In genomic region chr6:5261545-5262109, GRCh38 we compare ENCODE assay signal across 8 cellular contexts. TPM values are rescaled to one million over a fixed set of nuclear protein-coding genes. Genes with fewer than 3 reads are reported as not detected.
A peak's percentile ranks its signal among the peaks of the same experiment; 100 is the strongest.
DNase-seq lines count a peak whose midpoint lies in the region; ATAC-seq and TF ChIP-seq lines count a peak whose summit lies in the region.

No MANE protein-coding gene starts in this region.

- ATAC-seq in activated CD8-positive, alpha-beta memory T cell treated with anti-CD3 and anti-CD28 coated beads, Interleukin-2, amount 10 ng/mL, durations not matched to agents 7 days and 5 days = no peak
- ATAC-seq in GM21381 (IDR thresholded peaks at IDR 0.05; ENCODE audit: unreplicated experiment) = no peak

- no peak for DNase-seq in activated CD8-positive, alpha-beta memory T cell treated with anti-CD3 and anti-CD28 coated beads, Interleukin-2, amount 10 ng/mL, durations not matched to agents 7 days and 5 days
- DNase-seq in activated CD8-positive, alpha-beta memory T cell treated with anti-CD3 and anti-CD28 coated beads, Interleukin-2, amount 50 U/mL, for 4 hours = no peak
- no peak for DNase-seq in activated CD4-positive, alpha-beta memory T cell treated with anti-CD3 and anti-CD28 coated beads for 36 hours
- DNase-seq in stomach (no peak), Kasumi-1 (lab: John Stamatoyannopoulos, UW) (no peak), ureter (ENCODE audit: low spot score) (no peak)

- H3K27me3 ChIP-seq in iPS-18a (ENCODE audit: control insufficient read depth, insufficient read depth, low read length) (no peaks in the 10 kb centered on the region), stomach (no peaks in the 10 kb centered on the region)

- H3K27ac Mint-ChIP-seq in activated CD8-positive, alpha-beta memory T cell treated with anti-CD3 and anti-CD28 coated beads, Interleukin-2, amount 10 ng/mL, durations not matched to agents 7 days and 5 days = peak overlapping the region; percentile 100
- H3K27ac Mint-ChIP-seq in activated CD4-positive, alpha-beta memory T cell treated with anti-CD3 and anti-CD28 coated beads for 36 hours = peak overlapping the region; percentile 99

- no peak for TF ChIP-seq POLR2A in stomach (IDR thresholded peaks at IDR 0.05)

- H3K4me3 Mint-ChIP-seq in activated CD8-positive, alpha-beta memory T cell treated with anti-CD3 and anti-CD28 coated beads, Interleukin-2, amount 10 ng/mL, durations not matched to agents 7 days and 5 days = peak overlapping the region; percentile 92
- peak overlapping the region; percentile 98 for H3K4me3 Mint-ChIP-seq in activated CD4-positive, alpha-beta memory T cell treated with anti-CD3 and anti-CD28 coated beads for 36 hours

- peaks cover 19% of the 10 kb centered on the region for H3K36me3 Mint-ChIP-seq in activated CD8-positive, alpha-beta memory T cell treated with anti-CD3 and anti-CD28 coated beads, Interleukin-2, amount 10 ng/mL, durations not matched to agents 7 days and 5 days
- peaks cover 21% of the 10 kb centered on the region for H3K36me3 Mint-ChIP-seq in activated CD4-positive, alpha-beta memory T cell treated with anti-CD3 and anti-CD28 coated beads for 36 hours

- intact Hi-C loops in activated CD4-positive, alpha-beta memory T cell treated with anti-CD3 and anti-CD28 coated beads for 36 hours (cut with micrococcal nuclease) = loop anchor here (1.0 to 10.0 kb wide), 6 partner anchors 19 to 487 kb away; partner anchors contain the start of gene CDYL
- intact Hi-C loops in stomach (cut with DNase I; ENCODE audit: low total_unique reads) = no loop called here

- peak overlapping the region; percentile 94 for H3K9ac ChIP-seq in iPS-18a (ENCODE audit: low read length)

- POLR2A ChIA-PET in activated CD4-positive, alpha-beta memory T cell treated with anti-CD3 and anti-CD28 coated beads for 36 hours (lab: Charles Lee) = interaction anchor here (0.9 to 3.2 kb wide), 6 partner anchors 9 to 62 kb away, joined by 3 to 30 read pairs (median 7); no protein-coding TSS in a partner anchor

- H3K27me3 Mint-ChIP-seq in activated CD8-positive, alpha-beta memory T cell treated with anti-CD3 and anti-CD28 coated beads, Interleukin-2, amount 10 ng/mL, durations not matched to agents 7 days and 5 days = no peaks in the 10 kb centered on the region
- no peaks in the 10 kb centered on the region for H3K27me3 Mint-ChIP-seq in activated CD4-positive, alpha-beta memory T cell treated with anti-CD3 and anti-CD28 coated beads for 36 hours

- H3K9me3 Mint-ChIP-seq in activated CD8-positive, alpha-beta memory T cell treated with anti-CD3 and anti-CD28 coated beads, Interleukin-2, amount 10 ng/mL, durations not matched to agents 7 days and 5 days (ENCODE audit: low read depth) = no peaks in the 10 kb centered on the region
- H3K9me3 Mint-ChIP-seq in activated CD4-positive, alpha-beta memory T cell treated with anti-CD3 and anti-CD28 coated beads for 36 hours = no peaks in the 10 kb centered on the region

- WGBS in stomach, 5 donors = 0 to 1% (median 0%) methylated on average over 19 of the region's 19 CpGs

- H3K9me3 ChIP-seq in iPS-18a (ENCODE audit: control insufficient read depth, low read depth, low read length) (no peaks in the 10 kb centered on the region), stomach (no peaks in the 10 kb centered on the region)

- H3K4me1 Mint-ChIP-seq in activated CD8-positive, alpha-beta memory T cell treated with anti-CD3 and anti-CD28 coated beads, Interleukin-2, amount 10 ng/mL, durations not matched to agents 7 days and 5 days = peaks cover 59% of the 10 kb centered on the region
- H3K4me1 Mint-ChIP-seq in activated CD4-positive, alpha-beta memory T cell treated with anti-CD3 and anti-CD28 coated beads for 36 hours (ENCODE audit: low read depth) = peaks cover 40% of the 10 kb centered on the region

- H3K4me3 ChIP-seq in iPS-18a (ENCODE audit: low read length) (peak overlapping the region; percentile 95), stomach (peak overlapping the region; percentile 79 to 100 (median 92))

- TF ChIP-seq CTCF in stomach (IDR thresholded peaks at IDR 0.05) = no peak

- peaks cover 4% of the 10 kb centered on the region for H3K36me3 ChIP-seq in iPS-18a (ENCODE audit: control insufficient read depth, low read depth, low read length)
- H3K36me3 ChIP-seq in stomach = no peaks in the 10 kb centered on the region

- H3K27ac ChIP-seq in iPS-18a (ENCODE audit: low read length) = peak overlapping the region; percentile 97
- peak overlapping the region; percentile 93 to 99 (median 96) for H3K27ac ChIP-seq in stomach

- no peak for TF ChIP-seq EP300 in stomach (IDR thresholded peaks at IDR 0.05)

- CTCF ChIA-PET in activated CD8-positive, alpha-beta memory T cell treated with anti-CD3 and anti-CD28 coated beads, Interleukin-2, amount 10 ng/mL, durations not matched to agents 7 days and 5 days (lab: Charles Lee) = interaction anchor here (0.7 to 3.0 kb wide), 8 partner anchors 10 to 118 kb away, joined by 3 to 12 read pairs (median 4); no protein-coding TSS in a partner anchor
- CTCF ChIA-PET in activated CD4-positive, alpha-beta memory T cell treated with anti-CD3 and anti-CD28 coated beads for 36 hours (lab: Charles Lee) = interaction anchor here (1.1 to 6.2 kb wide), 6 partner anchors 18 to 118 kb away, joined by 3 to 50 read pairs (median 10); no protein-coding TSS in a partner anchor

- H3K4me1 ChIP-seq in iPS-18a (ENCODE audit: control insufficient read depth, low read depth, low read length) (no peaks in the 10 kb centered on the region), stomach (peaks cover 8 to 40% (median 31%) of the 10 kb centered on the region in 4 donors)

RNA-seq across cellular contexts. Expression of gene FARS2, which starts 0.3 kb away (rescaled TPM):
- total RNA-seq in activated CD8-positive, alpha-beta memory T cell treated with anti-CD3 and anti-CD28 coated beads, Interleukin-2, amount 10 ng/mL, durations not matched to agents 7 days and 5 days = 10 to 100 TPM; 23.2 to 28.3 TPM
- total RNA-seq in activated CD4-positive, alpha-beta memory T cell treated with anti-CD3 and anti-CD28 coated beads for 36 hours = 10 to 100 TPM; 22.7 to 23.7 TPM
- total RNA-seq in stomach (10 to 100 TPM in 4 of 5 donors, 1 to 10 TPM in 1; 3.8 to 47.8 (median 25.7) TPM), ureter (27.4 TPM)
- polyA plus RNA-seq in stomach = 10 to 100 TPM in 2 of 3 donors, 1 to 10 TPM in 1; 9.5 to 10.8 (median 10.1) TPM

RNA-seq across cellular contexts. Expression of gene LYRM4, which starts 0.9 kb away (rescaled TPM):
- 10 to 100 TPM; 36.4 to 39.6 TPM for total RNA-seq in activated CD8-positive, alpha-beta memory T cell treated with anti-CD3 and anti-CD28 coated beads, Interleukin-2, amount 10 ng/mL, durations not matched to agents 7 days and 5 days
- total RNA-seq in activated CD4-positive, alpha-beta memory T cell treated with anti-CD3 and anti-CD28 coated beads for 36 hours = 10 to 100 TPM; 50.6 to 53.6 TPM
- total RNA-seq in stomach (10 to 100 TPM in 3 of 5 donors, under 1 TPM in 1, not detected in 1; 0.58 to 31.4 (median 13.6) TPM), ureter (33.5 TPM)
- polyA plus RNA-seq in stomach = 10 to 100 TPM; 18.5 to 22.5 (median 22.0) TPM
